Comparison of ENCODE assay signal across 8 cellular contexts in genomic region chr7:26864309-26865093, GRCh38. TPM values are rescaled to one million over a fixed set of nuclear protein-coding genes. Genes with fewer than 3 reads are reported as not detected.
A peak's percentile ranks its signal among the peaks of the same experiment; 100 is the strongest.
DNase-seq lines count a peak whose midpoint lies in the region; ATAC-seq, FAIRE-seq and TF ChIP-seq lines count a peak whose summit lies in the region.

TSS of gene SKAP2 (minus strand) at chr7:26864590. CDS start at chr7:26864429, 161 bp downstream.

- intact Hi-C loops in right cardiac atrium (cut with DNase I): loop anchor here in 1 of 4 donors (10.0 kb wide), 1 partner anchor 290 kb away; the partner anchor contains the start of genes HOXA3 and HOXA7
- intact Hi-C loops in vagina (cut with DNase I): loop anchor here (10.0 kb wide), 1 partner anchor 490 kb away; no protein-coding TSS in a partner anchor

- peak within 1 kb of the TSS; percentile 98 for H3K27ac Mint-ChIP-seq in astrocyte (ENCODE audit: unreplicated experiment)

- TF ChIP-seq CTCF in astrocyte (IDR thresholded peaks at IDR 0.05; ENCODE audit: insufficient read depth, low read depth, low read length) (no peak), vagina (IDR thresholded peaks at IDR 0.05) (peak in 1 of 3 experiments; percentile 7)

- peak within 1 kb of the TSS; percentile 97 for H2AFZ ChIP-seq in astrocyte (ENCODE audit: low read depth, low read length)

- no peaks in the 10 kb centered on the region for H3K36me3 ChIP-seq in astrocyte (ENCODE audit: insufficient read depth, low read length)
- no peaks in the 10 kb centered on the region for H3K36me3 ChIP-seq in vagina

- H3K27ac ChIP-seq in astrocyte (ENCODE audit: low read depth, low read length): peak within 1 kb of the TSS; percentile 76
- peak within 1 kb of the TSS; percentile 71 for H3K27ac ChIP-seq in right cardiac atrium (ENCODE audit: low read length)
- H3K27ac ChIP-seq in vagina: peak within 1 kb of the TSS; percentile 87

- TF ChIP-seq POLR2A in GM12892 (IDR thresholded peaks at IDR 0.05; ENCODE audit: low read depth, low read length) (peak; percentile 91), vagina (IDR thresholded peaks at IDR 0.05) (peak in 1 of 2 donors; percentile 81)

- DNase-seq in GM12892 (ENCODE audit: insufficient read length) (peak; percentile 71), NCI-H146 (lab: John Stamatoyannopoulos, UW) (peak; percentile 99), T-helper 22 cell (ENCODE audit: low read depth) (peak; percentile 68), astrocyte (ENCODE audit: low read depth) (peak; percentile 93), right cardiac atrium (peak; percentile 99), pulmonary artery endothelial cell (ENCODE audit: low read depth, low spot score) (peak; percentile 95), vagina (ENCODE audit: extremely low spot score in 2 of 2) (peak; percentile 99 to 100)

- H3K9me3 ChIP-seq in astrocyte (ENCODE audit: insufficient read depth, low read depth, low read length): no peaks in the 10 kb centered on the region
- no peaks in the 10 kb centered on the region for H3K9me3 ChIP-seq in right cardiac atrium (ENCODE audit: control insufficient read depth, low read length)
- no peaks in the 10 kb centered on the region for H3K9me3 ChIP-seq in vagina

- H3K27me3 ChIP-seq in astrocyte (ENCODE audit: insufficient read depth, low read length) (peaks cover 20% of the 10 kb centered on the region), right cardiac atrium (ENCODE audit: control insufficient read depth, insufficient read depth) (no peaks in the 10 kb centered on the region), vagina (no peaks in the 10 kb centered on the region)

- peak; percentile 95 for ATAC-seq in HG02798 (IDR thresholded peaks at IDR 0.05; ENCODE audit: poor library complexity, unreplicated experiment)
- ATAC-seq in right cardiac atrium: peak; percentile 100

- H3K4me1 ChIP-seq in astrocyte (ENCODE audit: insufficient read depth, low read length) (no peaks in the 10 kb centered on the region), right cardiac atrium (ENCODE audit: control insufficient read depth, insufficient read depth, low read length) (no peaks in the 10 kb centered on the region), vagina (peaks cover 12% of the 10 kb centered on the region)

- no peaks in the 10 kb centered on the region for H3K4me1 Mint-ChIP-seq in astrocyte (ENCODE audit: low read depth, unreplicated experiment)

- H3K79me2 ChIP-seq in astrocyte (ENCODE audit: insufficient read depth, low read length): no peaks in the 10 kb centered on the region

- FAIRE-seq in GM12892 (lab: Jason Lieb, UNC) (peak; percentile 100), astrocyte (lab: Jason Lieb, UNC) (peak; percentile 82)

- no peaks in the 10 kb centered on the region for H3K36me3 Mint-ChIP-seq in astrocyte (ENCODE audit: low read depth, unreplicated experiment)

- WGBS in right cardiac atrium: 1% methylated on average over 52 of the region's 52 CpGs

- no peaks in the 10 kb centered on the region for H4K20me1 ChIP-seq in astrocyte (ENCODE audit: insufficient read depth, low read length)

- H3K27me3 Mint-ChIP-seq in astrocyte (ENCODE audit: low read depth, unreplicated experiment): peaks cover 4% of the 10 kb centered on the region

- no peaks in the 10 kb centered on the region for H3K9me3 Mint-ChIP-seq in astrocyte (ENCODE audit: unreplicated experiment)

- peak within 1 kb of the TSS; percentile 81 for H3K9ac ChIP-seq in astrocyte (ENCODE audit: low read length)

- H3K4me3 ChIP-seq in astrocyte (ENCODE audit: insufficient read depth, low read depth, low read length): peak within 1 kb of the TSS; percentile 81
- H3K4me3 ChIP-seq in right cardiac atrium (ENCODE audit: low read length): peak within 1 kb of the TSS; percentile 65
- H3K4me3 ChIP-seq in vagina: peak within 1 kb of the TSS; percentile 60 to 64

- H3K4me3 Mint-ChIP-seq in astrocyte (ENCODE audit: unreplicated experiment): peak within 1 kb of the TSS; percentile 96

- H3K4me2 ChIP-seq in astrocyte (ENCODE audit: low read length): peak within 1 kb of the TSS; percentile 100

RNA-seq across cellular contexts. Expression of gene SKAP2, which starts in this region (rescaled TPM):
- 16.8 TPM for polyA plus RNA-seq in GM12892 (2012; ENCODE audit: missing spikeins)
- total RNA-seq in astrocyte (10.1 and 17.3 TPM in 2 replicates), right cardiac atrium (10 to 100 TPM in 3 of 4 donors, 1 to 10 TPM in 1; 9.2 to 13.9 (median 11.8) TPM), pulmonary artery endothelial cell (6.7 and 15.1 TPM in 2 replicates), vagina (12.8 TPM)
- polyA plus RNA-seq in right cardiac atrium: 5.5 TPM

Comparison
In these comparisons a context has a peak if more than half of its experiments do, and no peak if none do; other contexts are left out.
1. Peak in every context shown above with its lines: DNase-seq, ATAC-seq, H3K4me3 ChIP-seq and H3K27ac ChIP-seq.